In the genomic region with DNA sequence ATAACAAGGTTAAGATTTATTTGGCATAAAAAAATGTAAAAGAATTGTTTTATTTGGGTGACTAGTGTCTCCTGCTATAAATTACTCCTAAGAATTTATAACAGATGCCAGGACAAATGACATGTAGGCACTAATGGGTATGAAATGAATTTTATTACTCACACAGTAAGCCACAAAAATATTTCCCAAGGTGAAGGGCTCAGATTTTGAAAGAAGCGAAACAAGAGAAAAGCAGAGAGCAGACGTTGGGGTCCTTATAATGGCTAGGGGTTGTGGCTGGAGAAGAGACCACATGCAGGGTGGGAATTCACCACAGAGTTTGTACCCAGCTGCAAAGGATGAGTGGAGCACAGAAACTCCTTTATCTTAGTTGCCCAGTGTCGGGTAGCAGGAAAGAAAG, we compare ENCODE assay signal across 15 cellular contexts. TPM values are rescaled to one million over a fixed set of nuclear protein-coding genes. Genes with fewer than 3 reads are reported as not detected.
"Had no signal": no experiment of that assay in that cellular context is flagged by ENCODE, and none has a peak within 500 bp of the region (broad histone marks: within the 10 kb centered on the region; RNA-seq: fewer than 3 reads in every experiment).

No MANE protein-coding gene starts in this region.

- DNase-seq: activated effector memory CD4-positive, alpha-beta T cell treated with anti-CD3 and anti-CD28 coated beads, Interleukin-2, amount 50 U/mL, for 16 hours; activated T-cell treated with anti-CD3 and anti-CD28 coated beads, Interleukin-2, amount 50 U/mL, for 1 hour; colonic mucosa; esophagus squamous epithelium; foreskin melanocyte; islet precursor cell; left lung; T-helper 17 cell; thyroid gland; uterus had no signal

- H3K4me1 ChIP-seq: colonic mucosa, esophagus squamous epithelium, left lung, right atrium auricular region, thyroid gland, uterus had no signal

- H3K27me3 ChIP-seq: cardiac muscle cell, colonic mucosa, esophagus squamous epithelium, left lung, right atrium auricular region, thyroid gland, uterus had no signal

- H3K4me3 ChIP-seq: cardiac muscle cell, colonic mucosa, esophagus squamous epithelium, left lung, right atrium auricular region, thyroid gland, uterus had no signal

- ATAC-seq: activated CD4-positive, CD25-positive, alpha-beta regulatory T cell treated with anti-CD3 and anti-CD28 coated beads, Interleukin-2, amount 50 U/mL, for 24 hours; activated naive CD4-positive, alpha-beta T cell treated with anti-CD3 and anti-CD28 coated beads, Interleukin-2, amount 50 U/mL, for 72 hours; left lung; stimulated activated effector memory CD8-positive, alpha-beta T cell treated with anti-CD3 and anti-CD28 coated beads, Interleukin-12 subunit alpha, Interleukin-12 subunit beta, amount 100 ng/mL, for 72 hours; T-helper 17 cell had no signal

- H3K36me3 ChIP-seq: cardiac muscle cell, colonic mucosa, esophagus squamous epithelium, left lung, right atrium auricular region, thyroid gland, uterus had no signal

- H3K9me3 ChIP-seq: colonic mucosa, esophagus squamous epithelium, left lung, right atrium auricular region, thyroid gland, uterus had no signal

- H3K27ac ChIP-seq: cardiac muscle cell, colonic mucosa, esophagus squamous epithelium, left lung, right atrium auricular region, thyroid gland, uterus had no signal

RNA-seq across cellular contexts. Expression of a gene that starts 45.0 kb away (rescaled TPM):
- total RNA-seq: activated naive CD4-positive, alpha-beta T cell treated with anti-CD3 and anti-CD28 coated beads, Interleukin-2, amount 50 U/mL, for 72 hours; T-helper 17 cell had no signal
